Comparison of ENCODE assay signal across 15 cellular contexts in genomic region chr5:8848997-8849585, GRCh38.
DNase-seq lines count a peak whose midpoint lies in the region; ATAC-seq and TF ChIP-seq lines count a peak whose summit lies in the region.
"Had no signal": no experiment of that assay in that cellular context is flagged by ENCODE, and none has a peak within 500 bp of the region (broad histone marks: within the 10 kb centered on the region; RNA-seq: fewer than 3 reads in every experiment).

No MANE protein-coding gene starts in this region.

- DNase-seq in EL (peak; percentile 89), NCI-H460 (ENCODE audit: extremely low read depth, low read depth) (peak; percentile 29), dermis microvascular lymphatic vessel endothelial cell (ENCODE audit: low read depth in 2 of 2) (peak; percentile 35 to 73), osteoblast (ENCODE audit: insufficient read length, low spot score, missing footprints) (peak; percentile 89)
- no peak for DNase-seq in activated CD8-positive, alpha-beta memory T cell treated with anti-CD3 and anti-CD28 coated beads for 24 hours
- DNase-seq in activated CD8-positive, alpha-beta memory T cell treated with anti-CD3 and anti-CD28 coated beads, Interleukin-2, amount 50 U/mL, for 4 hours, result no peak
- DNase-seq: activated naive CD8-positive, alpha-beta T cell treated with anti-CD3 and anti-CD28 coated beads, Interleukin-2, amount 50 U/mL, for 24 hours; CD4-positive, alpha-beta memory T cell; NCI-H524; SIG-M5; stimulated activated CD4-positive, alpha-beta T cell treated with anti-CD3 and anti-CD28 coated beads, Interleukin-4, amount 100 ng/mL, for 4 hours; WERI-Rb-1 had no signal

- H3K36me3 ChIP-seq in osteoblast (ENCODE audit: insufficient read depth, low read length), result no peaks in the 10 kb centered on the region
- H3K36me3 ChIP-seq: WERI-Rb-1 had no signal

- H3K79me2 ChIP-seq in osteoblast (ENCODE audit: insufficient read depth, low read length), result no peaks in the 10 kb centered on the region

- H3K4me2 ChIP-seq in osteoblast (ENCODE audit: insufficient read depth, low read length), result peak overlapping the region; percentile 4

- H4K20me1 ChIP-seq in osteoblast (ENCODE audit: insufficient read depth, low read length), result no peaks in the 10 kb centered on the region

- TF ChIP-seq CTCF in osteoblast (IDR thresholded peaks at IDR 0.05; ENCODE audit: extremely low read depth, low read depth, low read length), result no peak

- H3K27ac ChIP-seq in osteoblast (ENCODE audit: low read depth, low read length), result peak overlapping the region; percentile 82
- H3K27ac ChIP-seq: HL-60, WERI-Rb-1 had no signal

- H3K9me3 ChIP-seq in osteoblast (ENCODE audit: low read depth, low read length), result no peaks in the 10 kb centered on the region

- no peak for TF ChIP-seq POLR2A in GM18505 (IDR thresholded peaks at IDR 0.05; ENCODE audit: borderline replicate concordance, extremely low read depth, insufficient read depth, insufficient read length)

- H3K4me1 ChIP-seq in osteoblast (ENCODE audit: insufficient read depth, low read length), result peaks cover 30% of the 10 kb centered on the region

- no peak for ATAC-seq in HG02623 (IDR thresholded peaks at IDR 0.05; ENCODE audit: unreplicated experiment)
- no peak for ATAC-seq in GM18505 (IDR thresholded peaks at IDR 0.05; ENCODE audit: unreplicated experiment)
- ATAC-seq: activated naive CD8-positive, alpha-beta T cell treated with anti-CD3 and anti-CD28 coated beads, Interleukin-2, amount 50 U/mL, for 24 hours had no signal

- peak overlapping the region; percentile 39 for H2AFZ ChIP-seq in osteoblast (ENCODE audit: low read length)

- no peak overlapping the region for H3K4me3 ChIP-seq in osteoblast (ENCODE audit: insufficient read depth, low read length)

- H3K27me3 ChIP-seq in osteoblast (ENCODE audit: insufficient read depth, low read length), result no peaks in the 10 kb centered on the region

Comparison
In these comparisons a context has a peak if more than half of its experiments do, and no peak if none do; other contexts are left out.
1. DNase-seq: peak in EL (single experiment), NCI-H460 (single experiment), dermis microvascular lymphatic vessel endothelial cell (2 of 2) and osteoblast (single experiment); none in activated CD8-positive, alpha-beta memory T cell treated with anti-CD3 and anti-CD28 coated beads for 24 hours (single experiment) and activated CD8-positive, alpha-beta memory T cell treated with anti-CD3 and anti-CD28 coated beads, Interleukin-2, amount 50 U/mL, for 4 hours (single experiment).